Comparison of ENCODE assay signal across 9 cellular contexts in the genomic region with DNA sequence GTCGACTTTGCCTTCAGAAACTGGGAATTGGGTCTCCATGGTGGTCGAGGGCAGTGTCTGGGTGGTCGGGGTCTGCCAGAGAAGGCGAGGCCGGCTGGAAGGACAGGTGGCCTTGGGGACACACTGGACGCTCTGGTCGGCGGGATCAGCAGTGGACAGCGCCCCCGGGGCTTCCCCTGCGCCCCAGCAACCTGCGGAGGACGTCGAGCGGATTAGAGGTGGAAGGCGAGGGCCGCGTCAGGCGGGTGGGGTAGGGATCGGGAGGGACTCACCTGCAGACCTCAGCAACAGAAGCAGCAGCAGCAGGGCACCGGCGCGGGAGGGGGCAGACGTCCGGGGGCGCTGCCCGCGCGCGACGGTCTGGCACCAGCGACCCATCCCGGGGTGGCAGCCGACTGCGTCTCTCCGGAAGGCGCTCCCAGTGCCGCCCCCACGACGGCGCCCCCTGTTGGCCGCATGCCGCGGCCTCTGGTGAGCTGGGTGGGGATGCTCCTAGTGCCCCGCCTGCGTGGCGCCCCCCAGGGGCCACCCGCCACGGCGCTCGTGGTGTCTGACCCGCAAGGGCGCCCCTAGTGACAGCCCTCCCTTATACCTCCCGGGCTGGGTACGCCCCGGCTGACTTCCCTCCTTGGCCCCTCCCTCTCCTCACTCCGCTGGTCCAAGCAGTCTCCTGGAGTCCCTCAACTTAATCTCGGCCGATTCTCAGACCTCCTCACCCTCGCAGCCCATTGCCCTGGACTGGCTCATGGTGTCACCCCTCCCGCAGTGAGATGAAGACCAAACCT. TPM values are rescaled to one million over a fixed set of nuclear protein-coding genes. Genes with fewer than 3 reads are reported as not detected.
A peak's percentile ranks its signal among the peaks of the same experiment; 100 is the strongest.
DNase-seq lines count a peak whose midpoint lies in the region; ATAC-seq and TF ChIP-seq lines count a peak whose summit lies in the region.
"Had no signal": no experiment of that assay in that cellular context is flagged by ENCODE, and none has a peak within 500 bp of the region (broad histone marks: within the 10 kb centered on the region; RNA-seq: fewer than 3 reads in every experiment).

A gene with protein sequence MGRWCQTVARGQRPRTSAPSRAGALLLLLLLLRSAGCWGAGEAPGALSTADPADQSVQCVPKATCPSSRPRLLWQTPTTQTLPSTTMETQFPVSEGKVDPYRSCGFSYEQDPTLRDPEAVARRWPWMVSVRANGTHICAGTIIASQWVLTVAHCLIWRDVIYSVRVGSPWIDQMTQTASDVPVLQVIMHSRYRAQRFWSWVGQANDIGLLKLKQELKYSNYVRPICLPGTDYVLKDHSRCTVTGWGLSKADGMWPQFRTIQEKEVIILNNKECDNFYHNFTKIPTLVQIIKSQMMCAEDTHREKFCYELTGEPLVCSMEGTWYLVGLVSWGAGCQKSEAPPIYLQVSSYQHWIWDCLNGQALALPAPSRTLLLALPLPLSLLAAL (minus strand): TSS at position 423 of the 785 bp plus-strand sequence. CDS start 45 bp downstream, at position 378.

- H3K4me3 Mint-ChIP-seq in GM23338: no peak within 1 kb of the TSS
- no peak within 1 kb of the TSS for H3K4me3 Mint-ChIP-seq in activated naive CD8-positive, alpha-beta T cell treated with anti-CD3 and anti-CD28 coated beads for 36 hours
- peak within 1 kb of the TSS in 1 of 10 donors; percentile 41 for H3K4me3 Mint-ChIP-seq in naive thymus-derived CD4-positive, alpha-beta T cell

- peaks cover 3% of the 10 kb centered on the region; the same call in 2 of the 3 replicates for H3K4me1 Mint-ChIP-seq in GM23338
- peaks cover 2% of the 10 kb centered on the region for H3K4me1 Mint-ChIP-seq in activated naive CD8-positive, alpha-beta T cell treated with anti-CD3 and anti-CD28 coated beads for 36 hours
- peaks cover 0 to 6% (median 0%) of the 10 kb centered on the region in 7 donors for H3K4me1 Mint-ChIP-seq in naive thymus-derived CD4-positive, alpha-beta T cell

- no peak within 1 kb of the TSS for H2AFZ ChIP-seq in GM23338

- H3K27ac ChIP-seq in GM23338 (ENCODE audit: low read depth): no peak within 1 kb of the TSS
- no peak within 1 kb of the TSS for H3K27ac ChIP-seq in naive thymus-derived CD4-positive, alpha-beta T cell (ENCODE audit: low read depth, low read length)

- no peaks in the 10 kb centered on the region for H3K36me3 Mint-ChIP-seq in GM23338 (ENCODE audit: low read depth)
- no peaks in the 10 kb centered on the region for H3K36me3 Mint-ChIP-seq in activated naive CD8-positive, alpha-beta T cell treated with anti-CD3 and anti-CD28 coated beads for 36 hours
- H3K36me3 Mint-ChIP-seq in naive thymus-derived CD4-positive, alpha-beta T cell: peaks cover 0 to 5% (median 0%) of the 10 kb centered on the region in 5 donors

- no peak within 1 kb of the TSS for H3K27ac Mint-ChIP-seq in GM23338
- no peak within 1 kb of the TSS for H3K27ac Mint-ChIP-seq in activated naive CD8-positive, alpha-beta T cell treated with anti-CD3 and anti-CD28 coated beads for 36 hours
- H3K27ac Mint-ChIP-seq in naive thymus-derived CD4-positive, alpha-beta T cell: peak within 1 kb of the TSS in 1 of 9 donors; percentile 60

- no peaks in the 10 kb centered on the region for H3K36me3 ChIP-seq in GM23338 (ENCODE audit: insufficient read depth)
- no peaks in the 10 kb centered on the region for H3K36me3 ChIP-seq in naive thymus-derived CD4-positive, alpha-beta T cell (ENCODE audit: control insufficient read depth in 2 of 3, insufficient read depth in 3 of 3, low read length in 3 of 3)

- H3K27me3 ChIP-seq in GM23338 (ENCODE audit: insufficient read depth): no peaks in the 10 kb centered on the region
- no peaks in the 10 kb centered on the region for H3K27me3 ChIP-seq in naive thymus-derived CD4-positive, alpha-beta T cell (ENCODE audit: control insufficient read depth in 2 of 2, insufficient read depth in 2 of 2, low read length in 2 of 2)

- no peaks in the 10 kb centered on the region for H3K4me1 ChIP-seq in GM23338 (ENCODE audit: insufficient read depth)
- no peaks in the 10 kb centered on the region for H3K4me1 ChIP-seq in naive thymus-derived CD4-positive, alpha-beta T cell (ENCODE audit: control insufficient read depth in 2 of 2, insufficient read depth in 2 of 2, low read length in 2 of 2)

- intact Hi-C loops in naive thymus-derived CD4-positive, alpha-beta T cell (cut with micrococcal nuclease): no loop called here

- no peaks in the 10 kb centered on the region for H3K9me3 ChIP-seq in naive thymus-derived CD4-positive, alpha-beta T cell (ENCODE audit: control insufficient read depth in 2 of 3, low read length in 3 of 3)

- peak; percentile 4 for TF ChIP-seq CTCF in AG09319 (IDR thresholded peaks at IDR 0.05; ENCODE audit: low read depth, low read length)
- peak; percentile 82 to 97 for TF ChIP-seq CTCF in GM23338 (conservative IDR thresholded peaks at IDR 0.05; ENCODE audit: low read depth in 2 of 2)

- DNase-seq in AG09319 (ENCODE audit: extremely low read depth, low read depth) (no peak), GM23338 (ENCODE audit: low spot score) (peak; percentile 90), amniotic stem cell (lab: John Stamatoyannopoulos, UW) (no peak), inferior parietal cortex (ENCODE audit: extremely low spot score) (no peak), NCI-H2107 (lab: John Stamatoyannopoulos, UW) (no peak), NCI-H345 (lab: John Stamatoyannopoulos, UW) (no peak)
- peak; percentile 66 for DNase-seq in activated naive CD8-positive, alpha-beta T cell treated with anti-CD3 and anti-CD28 coated beads for 36 hours
- peak in 2 of 9 donors; percentile 36 to 40 for DNase-seq in naive thymus-derived CD4-positive, alpha-beta T cell
- DNase-seq: NCI-H226 had no signal

- H3K27me3 Mint-ChIP-seq in GM23338 (ENCODE audit: insufficient read depth, low read depth, poor library complexity): peaks cover 2% of the 10 kb centered on the region
- H3K27me3 Mint-ChIP-seq in activated naive CD8-positive, alpha-beta T cell treated with anti-CD3 and anti-CD28 coated beads for 36 hours: peaks cover 12% of the 10 kb centered on the region
- H3K27me3 Mint-ChIP-seq in naive thymus-derived CD4-positive, alpha-beta T cell: peaks cover 0 to 16% (median 14%) of the 10 kb centered on the region in 5 donors

- no peaks in the 10 kb centered on the region for H3K79me2 ChIP-seq in GM23338 (replicated peaks; ENCODE audit: insufficient read depth)

- peak; percentile 92 for ATAC-seq in GM23338
- ATAC-seq in naive thymus-derived CD4-positive, alpha-beta T cell: peak; percentile 62

- no peaks in the 10 kb centered on the region for H3F3A ChIP-seq in GM23338 (replicated peaks; ENCODE audit: low read depth)

- H3K9me3 Mint-ChIP-seq in GM23338: no peaks in the 10 kb centered on the region
- H3K9me3 Mint-ChIP-seq in activated naive CD8-positive, alpha-beta T cell treated with anti-CD3 and anti-CD28 coated beads for 36 hours: no peaks in the 10 kb centered on the region
- peaks cover 0 to 3% (median 0%) of the 10 kb centered on the region in 11 donors for H3K9me3 Mint-ChIP-seq in naive thymus-derived CD4-positive, alpha-beta T cell

- no peaks in the 10 kb centered on the region for H3K9me2 ChIP-seq in GM23338 (ENCODE audit: insufficient read depth)

- H4K20me1 ChIP-seq in GM23338 (replicated peaks; ENCODE audit: insufficient read depth): no peaks in the 10 kb centered on the region

- no peak within 1 kb of the TSS for H3K4me2 ChIP-seq in GM23338

- no peak within 1 kb of the TSS for H3K4me3 ChIP-seq in GM23338
- H3K4me3 ChIP-seq in naive thymus-derived CD4-positive, alpha-beta T cell (ENCODE audit: low read length): no peak within 1 kb of the TSS

- POLR2A ChIA-PET in naive thymus-derived CD4-positive, alpha-beta T cell (lab: Charles Lee): no interaction called here

- CTCF ChIA-PET in naive thymus-derived CD4-positive, alpha-beta T cell (lab: Charles Lee): no interaction called here

TF ChIP-seq in GM23338, 12 proteins besides CTCF, POLR2A, EP300 and RAD21:
- TF ChIP-seq ZNF331 (CRISPR knock-in tag; IDR thresholded peaks at IDR 0.05; ENCODE audit: low read depth) (no peak), CREB1 (CRISPR knock-in tag; IDR thresholded peaks at IDR 0.05; ENCODE audit: low read depth) (peak; percentile 53; the same call in 1 of the 2 replicates)
- TF ChIP-seq, protein P1, sequence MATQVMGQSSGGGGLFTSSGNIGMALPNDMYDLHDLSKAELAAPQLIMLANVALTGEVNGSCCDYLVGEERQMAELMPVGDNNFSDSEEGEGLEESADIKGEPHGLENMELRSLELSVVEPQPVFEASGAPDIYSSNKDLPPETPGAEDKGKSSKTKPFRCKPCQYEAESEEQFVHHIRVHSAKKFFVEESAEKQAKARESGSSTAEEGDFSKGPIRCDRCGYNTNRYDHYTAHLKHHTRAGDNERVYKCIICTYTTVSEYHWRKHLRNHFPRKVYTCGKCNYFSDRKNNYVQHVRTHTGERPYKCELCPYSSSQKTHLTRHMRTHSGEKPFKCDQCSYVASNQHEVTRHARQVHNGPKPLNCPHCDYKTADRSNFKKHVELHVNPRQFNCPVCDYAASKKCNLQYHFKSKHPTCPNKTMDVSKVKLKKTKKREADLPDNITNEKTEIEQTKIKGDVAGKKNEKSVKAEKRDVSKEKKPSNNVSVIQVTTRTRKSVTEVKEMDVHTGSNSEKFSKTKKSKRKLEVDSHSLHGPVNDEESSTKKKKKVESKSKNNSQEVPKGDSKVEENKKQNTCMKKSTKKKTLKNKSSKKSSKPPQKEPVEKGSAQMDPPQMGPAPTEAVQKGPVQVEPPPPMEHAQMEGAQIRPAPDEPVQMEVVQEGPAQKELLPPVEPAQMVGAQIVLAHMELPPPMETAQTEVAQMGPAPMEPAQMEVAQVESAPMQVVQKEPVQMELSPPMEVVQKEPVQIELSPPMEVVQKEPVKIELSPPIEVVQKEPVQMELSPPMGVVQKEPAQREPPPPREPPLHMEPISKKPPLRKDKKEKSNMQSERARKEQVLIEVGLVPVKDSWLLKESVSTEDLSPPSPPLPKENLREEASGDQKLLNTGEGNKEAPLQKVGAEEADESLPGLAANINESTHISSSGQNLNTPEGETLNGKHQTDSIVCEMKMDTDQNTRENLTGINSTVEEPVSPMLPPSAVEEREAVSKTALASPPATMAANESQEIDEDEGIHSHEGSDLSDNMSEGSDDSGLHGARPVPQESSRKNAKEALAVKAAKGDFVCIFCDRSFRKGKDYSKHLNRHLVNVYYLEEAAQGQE (IDR thresholded peaks at IDR 0.05; ENCODE audit: unreplicated experiment): peak; percentile 55

RNA-seq across cellular contexts. Expression of the gene that starts here (rescaled TPM):
- 1.4 and 1.5 TPM in 2 replicates for total RNA-seq in GM23338 (2014; rRNA removed; shearing (Covaris generic))
- polyA plus RNA-seq in GM23338 (2016; fragmentation: Nextera tagmentation; extraction: Ambion mirVana): 0.50 and 0.60 TPM in 2 replicates
- total RNA-seq in activated naive CD8-positive, alpha-beta T cell treated with anti-CD3 and anti-CD28 coated beads for 36 hours: not detected
- total RNA-seq in naive thymus-derived CD4-positive, alpha-beta T cell: under 1 TPM in 1 of 5 experiments, not detected in 4; 0.11 TPM
- not detected for polyA plus RNA-seq in naive thymus-derived CD4-positive, alpha-beta T cell

Comparison
In these comparisons a context has a peak if more than half of its experiments do, and no peak if none do; other contexts are left out.
1. Peak in DNase-seq in activated naive CD8-positive, alpha-beta T cell treated with anti-CD3 and anti-CD28 coated beads for 36 hours; RNA of the gene not detected or under 1 TPM.
2. Peak in ATAC-seq in naive thymus-derived CD4-positive, alpha-beta T cell; RNA of the gene not detected or under 1 TPM.